Comparison of ENCODE assay signal across 8 cellular contexts in genomic region chr11:73242291-73243092, GRCh38. TPM values are rescaled to one million over a fixed set of nuclear protein-coding genes. Genes with fewer than 3 reads are reported as not detected.
DNase-seq lines count a peak whose midpoint lies in the region; ATAC-seq and TF ChIP-seq lines count a peak whose summit lies in the region.

No MANE protein-coding gene starts in this region.

- H3K4me3 Mint-ChIP-seq in endodermal cell: peak overlapping the region; percentile 53

- ATAC-seq in HG03342 (IDR thresholded peaks at IDR 0.05; ENCODE audit: unreplicated experiment) (peak; percentile 81), GM19397 (IDR thresholded peaks at IDR 0.05; ENCODE audit: unreplicated experiment) (no peak)

- H3K27me3 ChIP-seq in endodermal cell (ENCODE audit: control insufficient read depth, insufficient read depth, low read length, poor library complexity, severe bottlenecking): no peaks in the 10 kb centered on the region

- TF ChIP-seq CTCF in GM12872 (IDR thresholded peaks at IDR 0.05; ENCODE audit: insufficient read depth, low read depth, low read length) (peak; percentile 94), endodermal cell (conservative IDR thresholded peaks at IDR 0.05) (peak; percentile 94)

- peaks cover 3% of the 10 kb centered on the region for H3K27me3 Mint-ChIP-seq in endodermal cell (ENCODE audit: insufficient read depth)

- H3K9me3 Mint-ChIP-seq in endodermal cell: no peaks in the 10 kb centered on the region

- H3K9me3 ChIP-seq in endodermal cell (ENCODE audit: control insufficient read depth, low read length): no peaks in the 10 kb centered on the region
- no peaks in the 10 kb centered on the region for H3K9me3 ChIP-seq in mesodermal cell (ENCODE audit: control insufficient read depth, low read length)

- H3K4me3 ChIP-seq in endodermal cell (ENCODE audit: low read length): no peak overlapping the region
- peak overlapping the region; percentile 6 for H3K4me3 ChIP-seq in mesodermal cell (ENCODE audit: extremely low read depth, insufficient read depth, low read length, poor library complexity, severe bottlenecking)

- H3K9ac ChIP-seq in endodermal cell (ENCODE audit: extremely low read depth, low read length, poor library complexity, severe bottlenecking): no peak overlapping the region

- H3K27ac ChIP-seq in endodermal cell (ENCODE audit: low read depth, low read length) (no peak overlapping the region), mesodermal cell (ENCODE audit: low read depth, low read length, severe bottlenecking) (peak overlapping the region; percentile 29)

- H3K4me1 ChIP-seq in endodermal cell (ENCODE audit: control insufficient read depth, insufficient read depth, low read length) (no peaks in the 10 kb centered on the region), mesodermal cell (ENCODE audit: control insufficient read depth, insufficient read depth, low read length, poor library complexity, severe bottlenecking) (peaks cover 9% of the 10 kb centered on the region)

- no peaks in the 10 kb centered on the region for H3K36me3 Mint-ChIP-seq in endodermal cell (ENCODE audit: low read depth)

- H3K36me3 ChIP-seq in endodermal cell (ENCODE audit: control insufficient read depth, insufficient read depth, low read length) (no peaks in the 10 kb centered on the region), mesodermal cell (ENCODE audit: control insufficient read depth, insufficient read depth, low read length) (no peaks in the 10 kb centered on the region)

- WGBS in endodermal cell (ENCODE audit: insufficient coverage in 1 of 2, insufficient read length in 1 of 2), 2 experiments: 49 to 53% methylated on average over 8 to 12 of the region's 12 CpGs
- 37 to 45% methylated on average over 10 of the region's 12 CpGs for WGBS in mesodermal cell (ENCODE audit: insufficient coverage in 2 of 2), 2 experiments

- H3K27ac Mint-ChIP-seq in endodermal cell: peak overlapping the region; percentile 30

- H3K4me1 Mint-ChIP-seq in endodermal cell: peaks cover 11% of the 10 kb centered on the region

- peak; percentile 57 for DNase-seq in NCI-H748 treated with DMSO at 0.1 percent for 48 hours (lab: John Stamatoyannopoulos, UW)
- peak; percentile 94 for DNase-seq in activated CD8-positive, alpha-beta memory T cell treated with anti-CD3 and anti-CD28 coated beads for 24 hours
- peak; percentile 97 for DNase-seq in endodermal cell
- DNase-seq in stimulated activated CD8-positive, alpha-beta memory T cell treated with anti-CD3 and anti-CD28 coated beads, Interleukin-15, amount 100 ng/mL, for 1 hour (ENCODE audit: low read depth): peak; percentile 46

RNA-seq across cellular contexts. Expression of gene P2RY2, which starts 24.4 kb away (rescaled TPM):
- total RNA-seq in endodermal cell: under 1 TPM; 0.60 to 0.62 TPM
- 0.25 TPM for polyA plus RNA-seq in endodermal cell (2013, experiment 1 of 2)
- 0.54 TPM for polyA plus RNA-seq in endodermal cell (2013, experiment 2 of 2)
- 0.11 TPM for polyA plus RNA-seq in mesodermal cell (2013, experiment 1 of 2)
- polyA plus RNA-seq in mesodermal cell (2013, experiment 2 of 2): 0.20 TPM

RNA-seq across cellular contexts. Expression of gene P2RY6, which starts 29.6 kb away (rescaled TPM):
- under 1 TPM; 0.31 to 0.37 TPM for total RNA-seq in endodermal cell
- 0.11 TPM for polyA plus RNA-seq in endodermal cell (2013, experiment 1 of 2)
- polyA plus RNA-seq in endodermal cell (2013, experiment 2 of 2): not detected
- 2.8 TPM for polyA plus RNA-seq in mesodermal cell (2013, experiment 1 of 2)
- polyA plus RNA-seq in mesodermal cell (2013, experiment 2 of 2): 3.0 TPM

Comparison
In these comparisons a context has a peak if more than half of its experiments do, and no peak if none do; other contexts are left out.
1. DNase-seq: peak in every context shown above with its lines; median percentile 97 in endodermal cell; 94 in activated CD8-positive, alpha-beta memory T cell treated with anti-CD3 and anti-CD28 coated beads for 24 hours; 57 in NCI-H748 treated with DMSO at 0.1 percent for 48 hours; 46 in stimulated activated CD8-positive, alpha-beta memory T cell treated with anti-CD3 and anti-CD28 coated beads, Interleukin-15, amount 100 ng/mL, for 1 hour.